In the genomic region with DNA sequence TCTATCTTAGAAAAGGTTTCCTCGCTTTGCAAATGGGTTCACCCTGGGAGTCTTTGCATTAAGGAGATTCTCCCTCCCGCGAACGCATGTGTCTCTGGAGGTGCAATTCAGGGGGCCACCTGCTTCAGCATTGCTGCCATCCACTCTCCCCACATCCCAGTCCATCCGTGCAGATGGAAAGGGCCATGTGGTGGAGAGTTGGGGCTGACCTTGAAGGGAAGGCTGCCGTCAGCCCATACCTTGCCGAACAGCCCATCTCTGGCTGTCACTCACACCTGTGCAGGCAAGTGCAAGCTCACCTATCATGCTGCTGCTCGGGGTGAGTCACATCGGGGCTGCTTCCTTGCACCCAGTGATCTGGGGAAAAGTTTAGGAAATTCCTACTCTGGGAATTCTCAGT, we compare ENCODE assay signal across 1 cellular context.
TF ChIP-seq lines count a peak whose summit lies in the region.

No MANE protein-coding gene starts in this region.

TF ChIP-seq in GM23338, 12 proteins besides CTCF, POLR2A, EP300 and RAD21 (continued from another document):
- TF ChIP-seq, protein P1, sequence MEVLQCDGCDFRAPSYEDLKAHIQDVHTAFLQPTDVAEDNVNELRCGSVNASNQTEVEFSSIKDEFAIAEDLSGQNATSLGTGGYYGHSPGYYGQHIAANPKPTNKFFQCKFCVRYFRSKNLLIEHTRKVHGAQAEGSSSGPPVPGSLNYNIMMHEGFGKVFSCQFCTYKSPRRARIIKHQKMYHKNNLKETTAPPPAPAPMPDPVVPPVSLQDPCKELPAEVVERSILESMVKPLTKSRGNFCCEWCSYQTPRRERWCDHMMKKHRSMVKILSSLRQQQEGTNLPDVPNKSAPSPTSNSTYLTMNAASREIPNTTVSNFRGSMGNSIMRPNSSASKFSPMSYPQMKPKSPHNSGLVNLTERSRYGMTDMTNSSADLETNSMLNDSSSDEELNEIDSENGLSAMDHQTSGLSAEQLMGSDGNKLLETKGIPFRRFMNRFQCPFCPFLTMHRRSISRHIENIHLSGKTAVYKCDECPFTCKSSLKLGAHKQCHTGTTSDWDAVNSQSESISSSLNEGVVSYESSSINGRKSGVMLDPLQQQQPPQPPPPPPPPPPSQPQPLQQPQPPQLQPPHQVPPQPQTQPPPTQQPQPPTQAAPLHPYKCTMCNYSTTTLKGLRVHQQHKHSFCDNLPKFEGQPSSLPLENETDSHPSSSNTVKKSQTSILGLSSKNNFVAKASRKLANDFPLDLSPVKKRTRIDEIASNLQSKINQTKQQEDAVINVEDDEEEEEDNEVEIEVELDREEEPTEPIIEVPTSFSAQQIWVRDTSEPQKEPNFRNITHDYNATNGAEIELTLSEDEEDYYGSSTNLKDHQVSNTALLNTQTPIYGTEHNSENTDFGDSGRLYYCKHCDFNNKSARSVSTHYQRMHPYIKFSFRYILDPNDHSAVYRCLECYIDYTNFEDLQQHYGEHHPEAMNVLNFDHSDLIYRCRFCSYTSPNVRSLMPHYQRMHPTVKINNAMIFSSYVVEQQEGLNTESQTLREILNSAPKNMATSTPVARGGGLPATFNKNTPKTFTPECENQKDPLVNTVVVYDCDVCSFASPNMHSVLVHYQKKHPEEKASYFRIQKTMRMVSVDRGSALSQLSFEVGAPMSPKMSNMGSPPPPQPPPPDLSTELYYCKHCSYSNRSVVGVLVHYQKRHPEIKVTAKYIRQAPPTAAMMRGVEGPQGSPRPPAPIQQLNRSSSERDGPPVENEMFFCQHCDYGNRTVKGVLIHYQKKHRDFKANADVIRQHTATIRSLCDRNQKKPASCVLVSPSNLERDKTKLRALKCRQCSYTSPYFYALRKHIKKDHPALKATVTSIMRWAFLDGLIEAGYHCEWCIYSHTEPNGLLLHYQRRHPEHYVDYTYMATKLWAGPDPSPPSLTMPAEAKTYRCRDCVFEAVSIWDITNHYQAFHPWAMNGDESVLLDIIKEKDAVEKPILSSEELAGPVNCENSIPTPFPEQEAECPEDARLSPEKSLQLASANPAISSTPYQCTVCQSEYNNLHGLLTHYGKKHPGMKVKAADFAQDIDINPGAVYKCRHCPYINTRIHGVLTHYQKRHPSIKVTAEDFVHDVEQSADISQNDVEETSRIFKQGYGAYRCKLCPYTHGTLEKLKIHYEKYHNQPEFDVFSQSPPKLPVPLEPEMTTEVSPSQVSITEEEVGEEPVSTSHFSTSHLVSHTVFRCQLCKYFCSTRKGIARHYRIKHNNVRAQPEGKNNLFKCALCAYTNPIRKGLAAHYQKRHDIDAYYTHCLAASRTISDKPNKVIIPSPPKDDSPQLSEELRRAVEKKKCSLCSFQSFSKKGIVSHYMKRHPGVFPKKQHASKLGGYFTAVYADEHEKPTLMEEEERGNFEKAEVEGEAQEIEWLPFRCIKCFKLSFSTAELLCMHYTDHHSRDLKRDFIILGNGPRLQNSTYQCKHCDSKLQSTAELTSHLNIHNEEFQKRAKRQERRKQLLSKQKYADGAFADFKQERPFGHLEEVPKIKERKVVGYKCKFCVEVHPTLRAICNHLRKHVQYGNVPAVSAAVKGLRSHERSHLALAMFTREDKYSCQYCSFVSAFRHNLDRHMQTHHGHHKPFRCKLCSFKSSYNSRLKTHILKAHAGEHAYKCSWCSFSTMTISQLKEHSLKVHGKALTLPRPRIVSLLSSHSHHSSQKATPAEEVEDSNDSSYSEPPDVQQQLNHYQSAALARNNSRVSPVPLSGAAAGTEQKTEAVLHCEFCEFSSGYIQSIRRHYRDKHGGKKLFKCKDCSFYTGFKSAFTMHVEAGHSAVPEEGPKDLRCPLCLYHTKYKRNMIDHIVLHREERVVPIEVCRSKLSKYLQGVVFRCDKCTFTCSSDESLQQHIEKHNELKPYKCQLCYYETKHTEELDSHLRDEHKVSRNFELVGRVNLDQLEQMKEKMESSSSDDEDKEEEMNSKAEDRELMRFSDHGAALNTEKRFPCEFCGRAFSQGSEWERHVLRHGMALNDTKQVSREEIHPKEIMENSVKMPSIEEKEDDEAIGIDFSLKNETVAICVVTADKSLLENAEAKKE (CRISPR knock-in tag; IDR thresholded peaks at IDR 0.05), result no peak
TF ChIP-seq in GM23338: peak in this region for 0.
